Comparison of ENCODE assay signal across 15 cellular contexts in the genomic region with DNA sequence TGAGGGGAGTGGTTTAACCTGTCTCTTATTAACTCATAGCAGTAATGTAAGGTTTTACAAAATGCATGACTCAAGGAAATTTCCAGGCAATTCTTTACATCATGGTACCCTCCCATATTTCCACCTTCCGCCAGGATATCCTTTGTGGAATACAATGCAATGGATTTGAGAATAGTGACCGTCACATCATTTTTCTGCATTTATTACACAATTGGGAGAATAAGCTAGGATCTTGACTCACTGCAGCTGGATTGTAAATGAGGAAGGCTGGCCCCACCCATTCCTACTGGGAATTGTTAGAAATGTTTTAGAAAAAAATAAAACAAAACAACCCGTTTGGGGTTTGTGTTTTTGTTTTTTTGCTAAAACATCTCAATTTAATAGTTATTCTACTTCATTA.
DNase-seq lines count a peak whose midpoint lies in the region; ATAC-seq and TF ChIP-seq lines count a peak whose summit lies in the region.
"Had no signal": no experiment of that assay in that cellular context is flagged by ENCODE, and none has a peak within 500 bp of the region (broad histone marks: within the 10 kb centered on the region; RNA-seq: fewer than 3 reads in every experiment).

No MANE protein-coding gene starts in this region.

- DNase-seq in Right ventricle myocardium superior (no peak), left ventricle myocardium inferior (no peak), dermis blood vessel endothelial cell (peak; percentile 66), fibroblast of the aortic adventitia (ENCODE audit: low read depth) (peak; percentile 36), T1000 (lab: John Stamatoyannopoulos, UW) (no peak), midbrain (lab: John Stamatoyannopoulos, UW) (no peak), GM13977 (ENCODE audit: low spot score) (no peak)
- DNase-seq: 8988T; Calu3; CD4-positive, CD25-positive, alpha-beta regulatory T cell; DMS 273 treated with DMSO at 0.1 percent for 48 hours; GOT3; H9 had no signal

- no peaks in the 10 kb centered on the region for H3K36me3 ChIP-seq in left ventricle myocardium inferior
- H3K36me3 ChIP-seq: BLaER1 treated with 17β-estradiol and CSF1 and Interleukin-3, amounts not matched to agents 10 nM and 100 nM had no signal

- H3K9me3 ChIP-seq in left ventricle myocardium inferior (replicated peaks), result peaks cover 14% of the 10 kb centered on the region

- in situ Hi-C loops in GM13977 (cut with MboI; ENCODE audit: low pct_unique_long_range_greater_than_20kb, low sequenced_read_pairs, unreplicated experiment), result no loop called here

- H3K4me3 ChIP-seq in left ventricle myocardium inferior, result no peak overlapping the region
- no peak overlapping the region for H3K4me3 ChIP-seq in fibroblast of the aortic adventitia (ENCODE audit: low read depth, low read length)
- H3K4me3 ChIP-seq: BLaER1 treated with 17β-estradiol and CSF1 and Interleukin-3, amounts not matched to agents 10 nM and 100 nM; GM12878 had no signal

- peak; percentile 67 for ATAC-seq in Right ventricle myocardium superior (ENCODE audit: poor library complexity)
- ATAC-seq: GM12878 had no signal

- H3K27ac ChIP-seq in left ventricle myocardium inferior (replicated peaks), result no peak overlapping the region
- H3K27ac ChIP-seq: BLaER1 treated with 17β-estradiol and CSF1 and Interleukin-3, amounts not matched to agents 10 nM and 100 nM had no signal

- H3K4me1 ChIP-seq in left ventricle myocardium inferior, result no peaks in the 10 kb centered on the region
- H3K4me1 ChIP-seq: BLaER1 treated with 17β-estradiol and CSF1 and Interleukin-3, amounts not matched to agents 10 nM and 100 nM had no signal

- H3K27me3 ChIP-seq in left ventricle myocardium inferior (ENCODE audit: low read depth), result no peaks in the 10 kb centered on the region
- H3K27me3 ChIP-seq: BLaER1 treated with 17β-estradiol and CSF1 and Interleukin-3, amounts not matched to agents 10 nM and 100 nM had no signal

- TF ChIP-seq CTCF in left ventricle myocardium inferior (IDR thresholded peaks at IDR 0.05; ENCODE audit: borderline replicate concordance) (no peak), fibroblast of the aortic adventitia (IDR thresholded peaks at IDR 0.05; ENCODE audit: insufficient read depth, low read length) (no peak), GM13977 (IDR thresholded peaks at IDR 0.05; ENCODE audit: extremely low read depth, insufficient read depth, missing control alignments) (no peak)

- intact Hi-C loops in Right ventricle myocardium superior (cut with DNase I), result no loop called here
- intact Hi-C loops in left ventricle myocardium inferior (cut with micrococcal nuclease), result loop anchor here (10.0 kb wide), 1 partner anchor 152 kb away; no protein-coding TSS in a partner anchor

Comparison
In these comparisons a context has a peak if more than half of its experiments do, and no peak if none do; other contexts are left out.
1. DNase-seq: peak in dermis blood vessel endothelial cell (single experiment) and fibroblast of the aortic adventitia (single experiment); none in Right ventricle myocardium superior (single experiment), left ventricle myocardium inferior (single experiment), T1000 (single experiment), midbrain (single experiment) and GM13977 (single experiment).